ENCODE assay signal across 23 cellular contexts in genomic region chr5:1449081-1449630, GRCh38. TPM values are rescaled to one million over a fixed set of nuclear protein-coding genes. Genes with fewer than 3 reads are reported as not detected.
"Had no signal": no experiment of that assay in that cellular context is flagged by ENCODE, and none has a peak within 500 bp of the region (broad histone marks: within the 10 kb centered on the region; RNA-seq: fewer than 3 reads in every experiment).

No MANE protein-coding gene starts in this region.

- H3K4me1 ChIP-seq: foreskin keratinocyte had no signal

- H3K9me3 ChIP-seq: body of pancreas, SK-N-SH had no signal

- H3K36me3 Mint-ChIP-seq: T-cell had no signal

- DNase-seq: activated gamma-delta T cell; activated naive CD4-positive, alpha-beta T cell treated with anti-CD3 and anti-CD28 coated beads, Interleukin-2, amount 50 U/mL, for 16 hours; anterior cingulate cortex; body of pancreas; effector CD8-positive, alpha-beta T cell; foreskin keratinocyte; kidney glomerular epithelial cell; left ventricle myocardium superior; occipital lobe; SK-N-SH; stimulated activated CD4-positive, alpha-beta T cell treated with anti-CD3 and anti-CD28 coated beads, Interleukin-15, amount 100 ng/mL, for 24 hours; stimulated activated naive CD4-positive, alpha-beta T cell had no signal

- H3K4me2 ChIP-seq: SK-N-SH, smooth muscle cell had no signal

- H3K4me3 Mint-ChIP-seq: activated T-helper 1 cell treated with anti-CD3 and anti-CD28 coated beads, Interleukin-12 subunit alpha, Interleukin-12 subunit beta, Interleukin-2, Interleukin-4 antibody, amounts not matched to agents 30 ng/mL and 10 ng/mL and 1 ng/mL, durations not matched to agents 14 hours and 24 hours and 36 hours; dendritic cell treated with granulocyte-macrophage colony-stimulating factor and Interleukin-4, amounts not matched to agents 40 ng/mL and 50 ng/mL, for 4 days; WTC11 had no signal

- H3K9ac ChIP-seq: SK-N-SH had no signal

- H3K36me3 ChIP-seq: cardiac muscle cell, thoracic aorta, upper lobe of right lung had no signal

- H3K27ac Mint-ChIP-seq: activated T-helper 1 cell treated with anti-CD3 and anti-CD28 coated beads, Interleukin-12 subunit alpha, Interleukin-12 subunit beta, Interleukin-2, Interleukin-4 antibody, amounts not matched to agents 30 ng/mL and 10 ng/mL and 1 ng/mL, durations not matched to agents 14 hours and 24 hours and 36 hours; dendritic cell treated with granulocyte-macrophage colony-stimulating factor and Interleukin-4, amounts not matched to agents 40 ng/mL and 50 ng/mL, for 4 days; WTC11 had no signal

- ATAC-seq: body of pancreas, foreskin keratinocyte, left ventricle myocardium superior, sciatic nerve, T-cell, upper lobe of right lung, WTC11 had no signal

- H3K27ac ChIP-seq: body of pancreas, cardiac muscle cell, foreskin keratinocyte, thoracic aorta, upper lobe of right lung had no signal

- H3K4me3 ChIP-seq: body of pancreas, cardiac muscle cell, smooth muscle cell, thoracic aorta, upper lobe of right lung had no signal

RNA-seq across cellular contexts. Expression of gene SLC6A3, which starts 3.9 kb away (rescaled TPM):
- total RNA-seq: activated T-helper 1 cell treated with anti-CD3 and anti-CD28 coated beads, Interleukin-12 subunit alpha, Interleukin-12 subunit beta, Interleukin-2, Interleukin-4 antibody, amounts not matched to agents 30 ng/mL and 10 ng/mL and 1 ng/mL, durations not matched to agents 14 hours and 24 hours and 36 hours; body of pancreas; cardiac muscle cell; foreskin keratinocyte; glomerular endothelial cell; left ventricle myocardium superior; occipital lobe; renal cortical epithelial cell; sciatic nerve; smooth muscle cell had no signal
- polyA plus RNA-seq: cardiac muscle cell, foreskin keratinocyte, SK-N-SH, smooth muscle cell had no signal
